In genomic region chr14:37232907-37233481, GRCh38 we compare ENCODE assay signal across 9 cellular contexts. TPM values are rescaled to one million over a fixed set of nuclear protein-coding genes. Genes with fewer than 3 reads are reported as not detected.
A peak's percentile ranks its signal among the peaks of the same experiment; 100 is the strongest.
DNase-seq lines count a peak whose midpoint lies in the region; ATAC-seq, FAIRE-seq and TF ChIP-seq lines count a peak whose summit lies in the region.
"Had no signal": no experiment of that assay in that cellular context is flagged by ENCODE, and none has a peak within 500 bp of the region (broad histone marks: within the 10 kb centered on the region; RNA-seq: fewer than 3 reads in every experiment).

No MANE protein-coding gene starts in this region.

- peak; percentile 21 to 66 (median 51) for TF ChIP-seq CTCF in heart right ventricle (IDR thresholded peaks at IDR 0.05)
- TF ChIP-seq CTCF in OCI-LY3 (IDR thresholded peaks at IDR 0.05; ENCODE audit: low read depth, low read length) = peak; percentile 73
- peak; percentile 16 to 56 (median 44) for TF ChIP-seq CTCF in pancreas (IDR thresholded peaks at IDR 0.05)

- DNase-seq in heart right ventricle (no peak), cardiac septum (ENCODE audit: low spot score) (no peak), HuH-7.5 (ENCODE audit: low spot score) (peak; percentile 14), erythroblast (lab: John Stamatoyannopoulos, UW) (peak; percentile 63 to 78), pancreas (no peak)
- no peak for DNase-seq in activated CD4-positive, alpha-beta T cell treated with anti-CD3 and anti-CD28 coated beads, Interleukin-2, amount 10 ng/mL, durations not matched to agents 7 days and 5 days
- DNase-seq: stimulated activated naive B cell treated with anti-CD40 and anti-IgM and Interleukin-4, amounts not matched to agents 10 μg/mL and 1 μg/mL and 100 μg/mL, for 72 hours had no signal

- H3K4me2 ChIP-seq in OCI-LY3 (ENCODE audit: low read length) = no peak overlapping the region

- H3K27me3 Mint-ChIP-seq in activated CD4-positive, alpha-beta T cell treated with anti-CD3 and anti-CD28 coated beads, Interleukin-2, amount 10 ng/mL, durations not matched to agents 7 days and 5 days = no peaks in the 10 kb centered on the region
- H3K27me3 Mint-ChIP-seq: stimulated activated naive B cell treated with anti-CD40 and anti-IgM and Interleukin-4, amounts not matched to agents 10 μg/mL and 1 μg/mL and 100 μg/mL, for 72 hours had no signal

- no peak overlapping the region for H3K9ac ChIP-seq in OCI-LY3 (ENCODE audit: low read length)

- H3K27ac Mint-ChIP-seq in activated CD4-positive, alpha-beta T cell treated with anti-CD3 and anti-CD28 coated beads, Interleukin-2, amount 10 ng/mL, durations not matched to agents 7 days and 5 days = no peak overlapping the region
- H3K27ac Mint-ChIP-seq: stimulated activated naive B cell treated with anti-CD40 and anti-IgM and Interleukin-4, amounts not matched to agents 10 μg/mL and 1 μg/mL and 100 μg/mL, for 72 hours had no signal

- H3K4me1 Mint-ChIP-seq in activated CD4-positive, alpha-beta T cell treated with anti-CD3 and anti-CD28 coated beads, Interleukin-2, amount 10 ng/mL, durations not matched to agents 7 days and 5 days = no peaks in the 10 kb centered on the region
- H3K4me1 Mint-ChIP-seq: stimulated activated naive B cell treated with anti-CD40 and anti-IgM and Interleukin-4, amounts not matched to agents 10 μg/mL and 1 μg/mL and 100 μg/mL, for 72 hours had no signal

- ATAC-seq in heart right ventricle = no peak
- peak in 3 of 4 donors; percentile 74 to 77 (median 77) for ATAC-seq in pancreas
- ATAC-seq in HG03196 (IDR thresholded peaks at IDR 0.05; ENCODE audit: unreplicated experiment) = no peak

- POLR2A ChIA-PET in activated CD4-positive, alpha-beta T cell treated with anti-CD3 and anti-CD28 coated beads, Interleukin-2, amount 10 ng/mL, durations not matched to agents 7 days and 5 days (lab: Charles Lee) = no interaction called here

- H3K4me1 ChIP-seq in heart right ventricle (no peaks in the 10 kb centered on the region), OCI-LY3 (ENCODE audit: low read length) (no peaks in the 10 kb centered on the region), pancreas (no peaks in the 10 kb centered on the region)

- H3K27ac ChIP-seq in heart right ventricle (no peak overlapping the region), OCI-LY3 (ENCODE audit: low read length) (no peak overlapping the region), pancreas (no peak overlapping the region)

- no peak overlapping the region for H3K4me3 Mint-ChIP-seq in activated CD4-positive, alpha-beta T cell treated with anti-CD3 and anti-CD28 coated beads, Interleukin-2, amount 10 ng/mL, durations not matched to agents 7 days and 5 days
- H3K4me3 Mint-ChIP-seq: stimulated activated naive B cell treated with anti-CD40 and anti-IgM and Interleukin-4, amounts not matched to agents 10 μg/mL and 1 μg/mL and 100 μg/mL, for 72 hours had no signal

- no peak for TF ChIP-seq POLR2A in erythroblast (IDR thresholded peaks at IDR 0.05; ENCODE audit: low read length)

- H3K79me2 ChIP-seq in OCI-LY3 (ENCODE audit: low read length) = no peaks in the 10 kb centered on the region

- no peak overlapping the region for H3K4me3 ChIP-seq in heart right ventricle
- H3K4me3 ChIP-seq in OCI-LY3 (ENCODE audit: low read length) = no peak overlapping the region
- H3K4me3 ChIP-seq in pancreas = no peak overlapping the region

- no peaks in the 10 kb centered on the region for H3K36me3 Mint-ChIP-seq in activated CD4-positive, alpha-beta T cell treated with anti-CD3 and anti-CD28 coated beads, Interleukin-2, amount 10 ng/mL, durations not matched to agents 7 days and 5 days (ENCODE audit: low read depth)
- H3K36me3 Mint-ChIP-seq: stimulated activated naive B cell treated with anti-CD40 and anti-IgM and Interleukin-4, amounts not matched to agents 10 μg/mL and 1 μg/mL and 100 μg/mL, for 72 hours had no signal

- no peaks in the 10 kb centered on the region for H3K27me3 ChIP-seq in heart right ventricle
- H3K27me3 ChIP-seq in OCI-LY3 (ENCODE audit: low read depth, low read length) = peaks cover 4% of the 10 kb centered on the region; the same call in 1 of the 2 replicates
- H3K27me3 ChIP-seq in pancreas = no peaks in the 10 kb centered on the region

- H2AFZ ChIP-seq in OCI-LY3 (ENCODE audit: low read depth, low read length) = no peak overlapping the region

- H3K9me3 ChIP-seq in heart right ventricle (no peaks in the 10 kb centered on the region), OCI-LY3 (ENCODE audit: insufficient read depth, low read length) (no peaks in the 10 kb centered on the region), pancreas (no peaks in the 10 kb centered on the region)

- intact Hi-C loops in heart right ventricle (cut with DNase I) (loop anchor here in 1 of 10 donors (5.0 kb wide), 1 partner anchor 639 kb away; no protein-coding TSS in a partner anchor), cardiac septum (cut with DNase I) (no loop called here), pancreas (cut with DNase I) (no loop called here)

- H4K20me1 ChIP-seq in OCI-LY3 (ENCODE audit: insufficient read depth, low read length) = no peaks in the 10 kb centered on the region

- FAIRE-seq in pancreas (lab: Jason Lieb, UNC) = no peak

- H3K36me3 ChIP-seq in heart right ventricle (no peaks in the 10 kb centered on the region), OCI-LY3 (replicated peaks; ENCODE audit: low read depth, low read length) (no peaks in the 10 kb centered on the region), pancreas (no peaks in the 10 kb centered on the region)

- CTCF ChIA-PET in activated CD4-positive, alpha-beta T cell treated with anti-CD3 and anti-CD28 coated beads, Interleukin-2, amount 10 ng/mL, durations not matched to agents 7 days and 5 days (lab: Charles Lee) = no interaction called here

- 4 to 7% methylated on average over 1 of the region's 1 CpG for WGBS in heart right ventricle, 2 donors
- 5 to 20% methylated on average over 1 of the region's 1 CpG for whole genome bisulfite sequencing in pancreas, 2 donors

- H3K9me3 Mint-ChIP-seq in activated CD4-positive, alpha-beta T cell treated with anti-CD3 and anti-CD28 coated beads, Interleukin-2, amount 10 ng/mL, durations not matched to agents 7 days and 5 days = no peaks in the 10 kb centered on the region
- H3K9me3 Mint-ChIP-seq: stimulated activated naive B cell treated with anti-CD40 and anti-IgM and Interleukin-4, amounts not matched to agents 10 μg/mL and 1 μg/mL and 100 μg/mL, for 72 hours had no signal

RNA-seq across cellular contexts. Expression of gene MIPOL1, which starts 35.3 kb away (rescaled TPM):
- total RNA-seq in heart right ventricle (1 to 10 TPM; 4.2 to 9.2 (median 5.6) TPM), cardiac septum (7.9 TPM), pancreas (1 to 10 TPM; 4.8 to 9.0 (median 7.8) TPM)
- polyA plus RNA-seq in heart right ventricle (1 to 10 TPM; 1.1 to 2.2 TPM), pancreas (1 to 10 TPM; 2.4 to 2.5 TPM)
- total RNA-seq in activated CD4-positive, alpha-beta T cell treated with anti-CD3 and anti-CD28 coated beads, Interleukin-2, amount 10 ng/mL, durations not matched to agents 7 days and 5 days = not detected

Comparison
In these comparisons a context has a peak if more than half of its experiments do, and no peak if none do; other contexts are left out.
1. ATAC-seq: peak in pancreas (3 of 4); none in heart right ventricle (0 of 8) and HG03196 (single experiment).
2. DNase-seq: peak in HuH-7.5 (single experiment) and erythroblast (2 of 2); none in heart right ventricle (0 of 2), cardiac septum (single experiment), pancreas (0 of 6) and activated CD4-positive, alpha-beta T cell treated with anti-CD3 and anti-CD28 coated beads, Interleukin-2, amount 10 ng/mL, durations not matched to agents 7 days and 5 days (single experiment).
3. Peak in every context shown above with its lines, with median percentiles within 50 percentile points of each other: CTCF ChIP-seq.